8 cellular contexts compared by ENCODE assay signal in the genomic region with DNA sequence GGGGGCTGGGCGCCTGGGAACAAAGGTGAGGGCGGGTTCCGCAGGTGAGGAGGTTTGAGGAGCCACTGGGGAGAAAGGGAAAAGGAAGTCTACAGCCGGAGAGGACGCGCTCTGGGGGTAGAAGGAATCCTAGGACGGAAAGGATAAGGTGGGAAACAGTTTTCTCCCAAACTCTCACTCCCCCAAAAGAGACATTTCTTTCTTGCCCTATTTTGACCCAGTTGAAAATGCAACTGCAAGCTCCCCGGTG. TPM values are rescaled to one million over a fixed set of nuclear protein-coding genes. Genes with fewer than 3 reads are reported as not detected.
A peak's percentile ranks its signal among the peaks of the same experiment; 100 is the strongest.
DNase-seq lines count a peak whose midpoint lies in the region; ATAC-seq and TF ChIP-seq lines count a peak whose summit lies in the region.

No MANE protein-coding gene starts in this region.

- H3K9me3 ChIP-seq in HUES48 (ENCODE audit: control insufficient read depth, insufficient read depth, low read length) (no peaks in the 10 kb centered on the region), lung (ENCODE audit: control insufficient read depth in 2 of 2, insufficient read depth in 1 of 2, low read length in 1 of 2) (no peaks in the 10 kb centered on the region), uterus (no peaks in the 10 kb centered on the region)

- no peaks in the 10 kb centered on the region for H3K36me3 ChIP-seq in BJ (ENCODE audit: control insufficient read depth, insufficient read depth, low read length)
- peaks cover 20% of the 10 kb centered on the region for H3K36me3 ChIP-seq in HUES48 (ENCODE audit: control insufficient read depth, insufficient read depth, low read length)
- peaks cover 0 to 3% of the 10 kb centered on the region in 2 donors for H3K36me3 ChIP-seq in lung (ENCODE audit: control insufficient read depth in 2 of 2, insufficient read depth in 2 of 2, low read length in 2 of 2)
- no peaks in the 10 kb centered on the region for H3K36me3 ChIP-seq in uterus

- DNase-seq in BJ (ENCODE audit: low read depth), result no peak
- no peak for DNase-seq in astrocyte of the cerebellum (ENCODE audit: low read depth)
- no peak for DNase-seq in lung (ENCODE audit: low spot score)
- no peak for DNase-seq in uterus
- DNase-seq in T-helper 9 cell, result no peak

- CTCF ChIA-PET in BJ (lab: Yijun Ruan, JAX), result interaction anchor here (1.0 to 2.6 kb wide), 6 partner anchors 11 to 205 kb away, joined by 3 to 18 read pairs (median 8); no protein-coding TSS in a partner anchor

- ATAC-seq in lung (ENCODE audit: insufficient read depth, low FRiP score) (no peak), GM18907 (IDR thresholded peaks at IDR 0.05; ENCODE audit: unreplicated experiment) (no peak), GM18520 (IDR thresholded peaks at IDR 0.05; ENCODE audit: unreplicated experiment) (no peak)

- intact Hi-C loops in uterus (cut with DNase I; ENCODE audit: low total_unique reads), result no loop called here

- H3K4me1 ChIP-seq in HUES48 (ENCODE audit: control insufficient read depth, insufficient read depth, low read length) (peaks cover 32% of the 10 kb centered on the region), lung (ENCODE audit: control insufficient read depth in 2 of 2, insufficient read depth in 2 of 2, low read length in 2 of 2) (peaks cover 3 to 23% of the 10 kb centered on the region in 2 donors), uterus (no peaks in the 10 kb centered on the region)

- TF ChIP-seq CTCF in BJ (IDR thresholded peaks at IDR 0.05; ENCODE audit: insufficient read depth, low read depth, low read length), result no peak
- no peak for TF ChIP-seq CTCF in astrocyte of the cerebellum (IDR thresholded peaks at IDR 0.05; ENCODE audit: low read depth, low read length, missing control alignments)
- no peak for TF ChIP-seq CTCF in lung (IDR thresholded peaks at IDR 0.05; ENCODE audit: control extremely low read depth, extremely low read depth)
- TF ChIP-seq CTCF in uterus (IDR thresholded peaks at IDR 0.05), result no peak

- peak overlapping the region; percentile 93 for H3K27ac ChIP-seq in HUES48 (ENCODE audit: low read depth, low read length)
- peak overlapping the region; percentile 88 to 99 for H3K27ac ChIP-seq in lung (ENCODE audit: low read depth in 1 of 2, low read length in 1 of 2)
- H3K27ac ChIP-seq in uterus, result peak overlapping the region; percentile 95 to 96

- WGBS in lung, 2 donors, result 0% methylated on average over 8 of the region's 8 CpGs

- peak overlapping the region; percentile 90 for H3K9ac ChIP-seq in HUES48 (ENCODE audit: low read depth, low read length)

- POLR2A ChIA-PET in BJ (lab: Charles Lee), result interaction anchor here (0.7 to 1.0 kb wide), 2 partner anchors 20 to 24 kb away, joined by 3 read pairs; no protein-coding TSS in a partner anchor

- in situ Hi-C loops in astrocyte of the cerebellum (cut with HindIII; ENCODE audit: low sequenced_read_pairs), result no loop called here

- H3K27me3 ChIP-seq in BJ (ENCODE audit: control insufficient read depth, insufficient read depth, low read length) (no peaks in the 10 kb centered on the region), HUES48 (ENCODE audit: control insufficient read depth, insufficient read depth, low read length) (no peaks in the 10 kb centered on the region), lung (ENCODE audit: control insufficient read depth, insufficient read depth) (no peaks in the 10 kb centered on the region), uterus (no peaks in the 10 kb centered on the region)

- TF ChIP-seq POLR2A in uterus (IDR thresholded peaks at IDR 0.05), result no peak

- peak overlapping the region; percentile 87 for H3K4me3 ChIP-seq in BJ (ENCODE audit: low read depth, low read length)
- H3K4me3 ChIP-seq in HUES48 (ENCODE audit: low read depth, low read length), result peak overlapping the region; percentile 98
- H3K4me3 ChIP-seq in astrocyte of the cerebellum (ENCODE audit: low read depth, low read length), result peak overlapping the region; percentile 85
- H3K4me3 ChIP-seq in lung, result peak overlapping the region; percentile 62
- peak overlapping the region; percentile 66 to 89 for H3K4me3 ChIP-seq in uterus

RNA-seq across cellular contexts. Expression of a gene that starts 0.7 kb away (rescaled TPM):
- polyA plus RNA-seq in BJ (2011; rRNA removed) (79.4 and 105 TPM in 2 replicates), lung (100 to 1,000 TPM in 1 of 2 donors, 10 to 100 TPM in 1; 93.8 to 132 TPM)
- polyA minus RNA-seq in BJ (2011; rRNA and poly(A)+ RNA removed), result 19.1 and 26.1 TPM in 2 replicates
- total RNA-seq in lung (100 to 1,000 TPM in 1 of 2 donors, 10 to 100 TPM in 1; 99.5 to 109 TPM), uterus (10 to 100 TPM; 25.9 to 94.9 (median 64.0) TPM)

RNA-seq across cellular contexts. Expression of a gene that starts 0.7 kb away (rescaled TPM):
- polyA plus RNA-seq in BJ (2011; rRNA removed) (4.6 and 5.5 TPM in 2 replicates), lung (10 to 100 TPM; 12.6 to 14.3 TPM)
- polyA minus RNA-seq in BJ (2011; rRNA and poly(A)+ RNA removed), result 4.2 and 6.9 TPM in 2 replicates
- total RNA-seq in lung (10 to 100 TPM; 30.3 to 49.2 TPM), uterus (10 to 100 TPM in 1 of 4 donors, 1 to 10 TPM in 3; 1.5 to 13.2 (median 8.2) TPM)
